Comparison of ENCODE assay signal across 17 cellular contexts in genomic region chr2:24542269-24542872, GRCh38.
"Had no signal": no experiment of that assay in that cellular context is flagged by ENCODE, and none has a peak within 500 bp of the region (broad histone marks: within the 10 kb centered on the region; RNA-seq: fewer than 3 reads in every experiment).

No MANE protein-coding gene starts in this region.

- H3K27ac Mint-ChIP-seq: memory B cell; mesothelial cell of epicardium; naive thymus-derived CD4-positive, alpha-beta T cell; nephron; neural progenitor cell; progenitor cell of endocrine pancreas; stimulated activated naive CD8-positive, alpha-beta T cell treated with anti-CD3 and anti-CD28 coated beads, Interleukin-15, amount 100 ng/mL, for 72 hours had no signal

- DNase-seq: cortex of kidney; hypothalamus; kidney; naive thymus-derived CD4-positive, alpha-beta T cell; stimulated activated CD4-positive, alpha-beta T cell treated with anti-CD3 and anti-CD28 coated beads, Interleukin-12 subunit alpha, Interleukin-12 subunit beta, amount 100 ng/mL, for 4 hours; stimulated activated CD4-positive, alpha-beta T cell treated with anti-CD3 and anti-CD28 coated beads, Interleukin-1b, Interleukin-23, amount 100 ng/mL, for 48 hours; stimulated activated CD4-positive, alpha-beta T cell treated with anti-CD3 and anti-CD28 coated beads, Interleukin-4, amount 100 ng/mL, for 1 hour; stimulated activated CD8-positive, alpha-beta memory T cell treated with anti-CD3 and anti-CD28 coated beads, Interleukin-4, amount 100 ng/mL, for 48 hours; stimulated activated naive CD4-positive, alpha-beta T cell; stimulated activated naive CD8-positive, alpha-beta T cell treated with anti-CD3 and anti-CD28 coated beads, Interleukin-15, amount 100 ng/mL, for 72 hours; trophoblast cell had no signal

- H3K4me1 Mint-ChIP-seq: mesothelial cell of epicardium, nephron, neural progenitor cell had no signal

- H3K27me3 Mint-ChIP-seq: effector memory CD8-positive, alpha-beta T cell; memory B cell; naive thymus-derived CD4-positive, alpha-beta T cell; progenitor cell of endocrine pancreas; stimulated activated naive CD8-positive, alpha-beta T cell treated with anti-CD3 and anti-CD28 coated beads, Interleukin-15, amount 100 ng/mL, for 72 hours had no signal

- H3K4me3 Mint-ChIP-seq: effector memory CD8-positive, alpha-beta T cell; memory B cell; mesothelial cell of epicardium; naive thymus-derived CD4-positive, alpha-beta T cell; nephron; neural progenitor cell; stimulated activated naive CD8-positive, alpha-beta T cell treated with anti-CD3 and anti-CD28 coated beads, Interleukin-15, amount 100 ng/mL, for 72 hours had no signal
